ENCODE assay signal across 16 cellular contexts in the genomic region with DNA sequence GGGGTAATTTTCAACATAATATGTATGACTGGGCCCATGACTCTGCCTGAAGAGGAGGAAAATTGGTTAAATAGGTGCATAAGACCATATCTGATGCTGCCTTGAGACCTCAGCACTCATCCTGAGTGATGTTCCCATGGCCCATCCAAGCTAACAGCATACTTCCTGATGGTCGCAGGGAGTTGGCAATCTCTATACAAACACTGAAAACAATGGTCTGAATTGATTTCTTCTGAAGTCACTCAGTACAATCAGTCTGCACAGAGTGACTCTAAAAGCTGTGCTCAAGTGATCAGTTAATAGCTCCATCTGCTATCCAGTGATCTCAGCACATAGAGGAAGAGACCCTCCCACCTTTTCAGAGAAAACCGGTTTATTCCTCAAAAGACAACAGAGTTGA.
A peak's percentile ranks its signal among the peaks of the same experiment; 100 is the strongest.
DNase-seq lines count a peak whose midpoint lies in the region; ATAC-seq lines count a peak whose summit lies in the region.
"Had no signal": no experiment of that assay in that cellular context is flagged by ENCODE, and none has a peak within 500 bp of the region (broad histone marks: within the 10 kb centered on the region; RNA-seq: fewer than 3 reads in every experiment).

No MANE protein-coding gene starts in this region.

- no peak for ATAC-seq in HG03196 (IDR thresholded peaks at IDR 0.05; ENCODE audit: unreplicated experiment)
- ATAC-seq: A549, HepG2, Right ventricle myocardium inferior had no signal

- DNase-seq in NCI-H524 (lab: John Stamatoyannopoulos, UW), result peak; percentile 27 to 73
- no peak for DNase-seq in NCI-H524 treated with DMSO at 0.1 percent for 48 hours (lab: John Stamatoyannopoulos, UW)
- peak; percentile 86 for DNase-seq in NCI-H748 (lab: John Stamatoyannopoulos, UW; ENCODE audit: unreplicated experiment)
- DNase-seq in medulla oblongata (ENCODE audit: extremely low spot score), result peak; percentile 6
- no peak for DNase-seq in NCI-H2107 treated with DMSO at 0.1 percent for 48 hours (lab: John Stamatoyannopoulos, UW; ENCODE audit: unreplicated experiment)
- DNase-seq in SW480 (ENCODE audit: low spot score), result no peak
- DNase-seq: CD4-positive, alpha-beta T cell; DMS79; GOT3; KBM-7; NCI-H1930; NCI-H526 had no signal

Comparison
In these comparisons a context has a peak if more than half of its experiments do, and no peak if none do; other contexts are left out.
1. DNase-seq: peak in NCI-H524 (2 of 2), NCI-H748 (single experiment) and medulla oblongata (single experiment); none in NCI-H524 treated with DMSO at 0.1 percent for 48 hours (single experiment), NCI-H2107 treated with DMSO at 0.1 percent for 48 hours (single experiment) and SW480 (single experiment).